Comparison of ENCODE assay signal across 16 cellular contexts in the genomic region with DNA sequence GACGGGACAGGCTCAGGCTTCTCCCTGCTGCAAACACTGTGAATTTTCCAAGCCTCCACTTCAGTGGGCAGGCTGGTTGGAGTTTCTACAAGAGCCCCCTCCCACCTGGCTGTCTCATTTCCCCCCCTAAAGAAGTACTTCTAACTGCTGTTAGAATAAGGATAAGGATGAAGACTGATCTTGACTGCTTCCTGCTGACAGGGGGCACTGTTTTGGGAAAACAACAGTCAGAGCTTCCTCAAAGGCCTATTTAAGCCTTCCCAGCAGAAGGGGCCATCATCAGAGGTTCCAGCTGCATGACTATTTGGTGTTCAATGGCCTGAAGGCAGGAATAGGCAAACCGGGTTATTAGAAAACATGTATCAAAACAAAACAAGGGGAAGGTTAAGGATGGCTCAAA.
"Had no signal": no experiment of that assay in that cellular context is flagged by ENCODE, and none has a peak within 500 bp of the region (broad histone marks: within the 10 kb centered on the region; RNA-seq: fewer than 3 reads in every experiment).

No MANE protein-coding gene starts in this region.

- H3K27me3 ChIP-seq: breast epithelium, sigmoid colon, upper lobe of right lung had no signal

- H3K36me3 Mint-ChIP-seq: activated naive CD8-positive, alpha-beta T cell treated with anti-CD3 and anti-CD28 coated beads for 36 hours; naive thymus-derived CD8-positive, alpha-beta T cell had no signal

- H3K4me1 Mint-ChIP-seq: activated naive CD8-positive, alpha-beta T cell treated with anti-CD3 and anti-CD28 coated beads for 36 hours; naive thymus-derived CD8-positive, alpha-beta T cell; T-helper 17 cell had no signal

- DNase-seq: activated CD4-positive, alpha-beta T cell treated with anti-CD3 and anti-CD28 coated beads, Interleukin-2, amount 50 U/mL, for 48 hours; activated gamma-delta T cell treated with Interleukin-2 at 50 U/mL for 16 hours; activated naive CD8-positive, alpha-beta T cell treated with anti-CD3 and anti-CD28 coated beads for 36 hours; activated T-cell treated with anti-CD3 and anti-CD28 coated beads, Interleukin-2, amount 50 U/mL, for 48 hours; mucosa of descending colon; naive thymus-derived CD8-positive, alpha-beta T cell; nucleus accumbens; psoas muscle; sigmoid colon; stimulated activated CD4-positive, alpha-beta T cell treated with anti-CD3 and anti-CD28 coated beads, Interleukin-12 subunit alpha, Interleukin-12 subunit beta, amount 100 ng/mL, for 4 hours; stimulated activated CD4-positive, alpha-beta T cell treated with anti-CD3 and anti-CD28 coated beads, Interleukin-2, amount 100 ng/mL, for 48 hours; stimulated activated CD8-positive, alpha-beta memory T cell treated with anti-CD3 and anti-CD28 coated beads, Interleukin-4, amount 100 ng/mL, for 48 hours; stimulated activated naive CD8-positive, alpha-beta T cell treated with anti-CD3 and anti-CD28 coated beads, Interleukin-15, Interleukin-2, amounts not matched to agents 100 U/mL and 50 U/mL, for 24 hours; T-helper 17 cell; upper lobe of right lung had no signal

- H3K27ac Mint-ChIP-seq: activated naive CD8-positive, alpha-beta T cell treated with anti-CD3 and anti-CD28 coated beads for 36 hours; naive thymus-derived CD8-positive, alpha-beta T cell; T-helper 17 cell had no signal

- H3K4me3 Mint-ChIP-seq: activated naive CD8-positive, alpha-beta T cell treated with anti-CD3 and anti-CD28 coated beads for 36 hours; naive thymus-derived CD8-positive, alpha-beta T cell; T-helper 17 cell had no signal

- H3K27ac ChIP-seq: breast epithelium, psoas muscle, sigmoid colon, upper lobe of right lung had no signal

- H3K4me3 ChIP-seq: breast epithelium, mucosa of descending colon, psoas muscle, sigmoid colon, upper lobe of right lung had no signal

- H3K4me1 ChIP-seq: breast epithelium, psoas muscle, sigmoid colon, upper lobe of right lung had no signal

- H3K36me3 ChIP-seq: breast epithelium, sigmoid colon, upper lobe of right lung had no signal

- H3K9me3 ChIP-seq: mucosa of descending colon, psoas muscle, sigmoid colon, upper lobe of right lung had no signal

- H3K27me3 Mint-ChIP-seq: activated naive CD8-positive, alpha-beta T cell treated with anti-CD3 and anti-CD28 coated beads for 36 hours; naive thymus-derived CD8-positive, alpha-beta T cell; T-helper 17 cell had no signal
